8 cellular contexts compared by ENCODE assay signal in genomic region chr6:101396552-101397173, GRCh38.
A peak's percentile ranks its signal among the peaks of the same experiment; 100 is the strongest.
DNase-seq lines count a peak whose midpoint lies in the region; ATAC-seq and TF ChIP-seq lines count a peak whose summit lies in the region.

No MANE protein-coding gene starts in this region.

- peak; percentile 34 for DNase-seq in GM10248 (ENCODE audit: extremely low spot score)
- peak; percentile 71 for DNase-seq in LNCaP clone FGC (ENCODE audit: low read depth)
- DNase-seq in activated naive CD8-positive, alpha-beta T cell treated with anti-CD3 and anti-CD28 coated beads, Interleukin-2, amount 50 U/mL, for 24 hours: peak; percentile 36
- peak; percentile 35 for DNase-seq in kidney glomerular epithelial cell (lab: John Stamatoyannopoulos, UW)
- DNase-seq in globus pallidus (ENCODE audit: low spot score): no peak
- DNase-seq in DMS153 (lab: John Stamatoyannopoulos, UW): no peak

- no peak overlapping the region for H3K27ac Mint-ChIP-seq in activated naive CD8-positive, alpha-beta T cell treated with anti-CD3 and anti-CD28 coated beads, Interleukin-2, amount 50 U/mL, for 24 hours

- CTCF ChIA-PET in GM10248 (lab: Yijun Ruan, JAX): no interaction called here

- ATAC-seq in activated naive CD8-positive, alpha-beta T cell treated with anti-CD3 and anti-CD28 coated beads, Interleukin-2, amount 50 U/mL, for 24 hours: no peak
- ATAC-seq in GM19463 (IDR thresholded peaks at IDR 0.05; ENCODE audit: unreplicated experiment): no peak
- no peak for ATAC-seq in GM19397 (IDR thresholded peaks at IDR 0.05; ENCODE audit: unreplicated experiment)

- POLR2A ChIA-PET in GM10248 (lab: Yijun Ruan, JAX): no interaction called here

- peaks cover 8% of the 10 kb centered on the region for H3K9me3 Mint-ChIP-seq in activated naive CD8-positive, alpha-beta T cell treated with anti-CD3 and anti-CD28 coated beads, Interleukin-2, amount 50 U/mL, for 24 hours

- H3K4me3 Mint-ChIP-seq in activated naive CD8-positive, alpha-beta T cell treated with anti-CD3 and anti-CD28 coated beads, Interleukin-2, amount 50 U/mL, for 24 hours: no peak overlapping the region

- TF ChIP-seq CTCF in GM10248 (IDR thresholded peaks at IDR 0.05; ENCODE audit: control extremely low read depth, extremely low read depth, low read depth, missing control alignments) (no peak), LNCaP clone FGC (IDR thresholded peaks at IDR 0.05; ENCODE audit: control insufficient read depth, extremely low read depth, insufficient read depth) (no peak)

- no peak overlapping the region for H3K4me3 ChIP-seq in LNCaP clone FGC (ENCODE audit: low read depth, low read length)

- H3K36me3 Mint-ChIP-seq in activated naive CD8-positive, alpha-beta T cell treated with anti-CD3 and anti-CD28 coated beads, Interleukin-2, amount 50 U/mL, for 24 hours (ENCODE audit: low read depth): no peaks in the 10 kb centered on the region

- peaks cover 71% of the 10 kb centered on the region for H3K27me3 Mint-ChIP-seq in activated naive CD8-positive, alpha-beta T cell treated with anti-CD3 and anti-CD28 coated beads, Interleukin-2, amount 50 U/mL, for 24 hours

- H3K4me1 Mint-ChIP-seq in activated naive CD8-positive, alpha-beta T cell treated with anti-CD3 and anti-CD28 coated beads, Interleukin-2, amount 50 U/mL, for 24 hours: peaks cover 3% of the 10 kb centered on the region

Comparison
In these comparisons a context has a peak if more than half of its experiments do, and no peak if none do; other contexts are left out.
1. DNase-seq: peak in GM10248 (single experiment), LNCaP clone FGC (single experiment), activated naive CD8-positive, alpha-beta T cell treated with anti-CD3 and anti-CD28 coated beads, Interleukin-2, amount 50 U/mL, for 24 hours (single experiment) and kidney glomerular epithelial cell (single experiment); none in globus pallidus (single experiment) and DMS153 (single experiment).